Comparison of ENCODE assay signal across 14 cellular contexts in the genomic region with DNA sequence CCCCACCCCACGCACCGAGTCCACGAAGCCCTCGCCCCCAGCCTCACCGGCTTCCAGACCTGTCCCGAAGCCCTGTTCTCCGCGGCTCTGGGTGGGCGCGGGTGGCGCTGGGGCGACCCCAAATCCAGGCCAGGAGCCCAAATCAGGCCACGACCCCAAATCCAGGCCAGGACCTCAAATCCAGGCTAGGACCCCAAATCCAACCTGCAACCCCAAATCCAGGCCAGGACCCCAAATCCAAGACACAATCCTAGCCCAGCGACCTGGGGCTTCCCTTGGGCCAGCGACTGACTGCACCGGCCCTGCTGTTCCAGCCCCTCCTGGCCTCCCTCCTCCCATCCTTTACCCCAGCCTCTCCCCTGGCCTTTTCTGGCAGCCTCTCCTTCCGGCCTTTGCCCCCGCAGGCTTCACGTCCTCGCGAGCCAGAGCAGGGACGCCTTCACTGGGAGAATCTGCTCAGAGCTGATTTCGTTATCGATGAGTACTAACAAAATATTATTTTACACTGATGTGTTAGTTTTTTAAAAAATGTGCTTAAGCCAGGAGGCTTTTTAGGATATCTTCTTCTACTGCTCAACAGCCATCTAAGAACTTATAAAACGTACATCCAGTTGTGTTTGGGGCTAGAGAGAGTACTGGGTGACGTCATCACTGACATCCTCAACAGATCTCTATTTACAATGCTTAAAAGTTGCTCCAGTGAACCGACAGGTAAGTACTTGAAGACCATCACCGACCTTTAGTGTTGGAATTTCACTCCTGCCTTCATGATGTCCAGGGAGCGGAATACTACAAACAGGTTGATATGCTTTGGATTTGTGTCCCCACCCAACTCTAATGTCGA. TPM values are rescaled to one million over a fixed set of nuclear protein-coding genes. Genes with fewer than 3 reads are reported as not detected.
DNase-seq lines count a peak whose midpoint lies in the region; ATAC-seq and TF ChIP-seq lines count a peak whose summit lies in the region.
"Had no signal": no experiment of that assay in that cellular context is flagged by ENCODE, and none has a peak within 500 bp of the region (broad histone marks: within the 10 kb centered on the region; RNA-seq: fewer than 3 reads in every experiment).

No MANE protein-coding gene starts in this region.

- peak; percentile 36 for DNase-seq in activated effector memory CD4-positive, alpha-beta T cell treated with anti-CD3 and anti-CD28 coated beads, Interleukin-2, amount 50 U/mL, for 16 hours
- no peak for DNase-seq in activated effector memory CD4-positive, alpha-beta T cell treated with Interleukin-2 at 50 U/mL for 16 hours
- no peak for DNase-seq in chondrocyte (ENCODE audit: low spot score)
- no peak for DNase-seq in memory B cell (ENCODE audit: low spot score in 2 of 2)
- DNase-seq in thoracic aorta (ENCODE audit: low spot score), result no peak
- no peak for DNase-seq in MG63
- no peak for DNase-seq in mucosa of gallbladder (ENCODE audit: low spot score)
- DNase-seq: activated CD8-positive, alpha-beta T cell treated with anti-CD3 and anti-CD28 coated beads, Interleukin-2, amount 10 ng/mL, durations not matched to agents 7 days and 5 days; DMS53; effector CD8-positive, alpha-beta T cell; NCI-H2081; occipital lobe had no signal

- H3K9me3 Mint-ChIP-seq in chondrocyte (ENCODE audit: low read depth), result no peaks in the 10 kb centered on the region
- H3K9me3 Mint-ChIP-seq in memory B cell, result no peaks in the 10 kb centered on the region

- H3K4me3 Mint-ChIP-seq in chondrocyte (ENCODE audit: unreplicated experiment), result peak overlapping the region; percentile 40
- H3K4me3 Mint-ChIP-seq in memory B cell, result peak overlapping the region; percentile 53
- H3K4me3 Mint-ChIP-seq: activated CD8-positive, alpha-beta T cell treated with anti-CD3 and anti-CD28 coated beads, Interleukin-2, amount 10 ng/mL, durations not matched to agents 7 days and 5 days had no signal

- H3K27me3 ChIP-seq in thoracic aorta (replicated peaks; ENCODE audit: insufficient read depth) (no peaks in the 10 kb centered on the region), MG63 (no peaks in the 10 kb centered on the region)

- ATAC-seq in memory B cell (ENCODE audit: low read depth) (no peak), thoracic aorta (ENCODE audit: insufficient number of reproducible peaks, low FRiP score, low read depth) (no peak), HG02642 (IDR thresholded peaks at IDR 0.05; ENCODE audit: poor library complexity, unreplicated experiment) (no peak)

- peaks cover 3 to 10% of the 10 kb centered on the region in 2 donors for H3K4me1 ChIP-seq in thoracic aorta (ENCODE audit: control insufficient read depth in 1 of 2, low read depth in 2 of 2)

- H3K27ac ChIP-seq in thoracic aorta, result no peak overlapping the region
- H3K27ac ChIP-seq: KMS-11 had no signal

- H3K4me1 Mint-ChIP-seq in chondrocyte (ENCODE audit: low read depth) (peaks cover 6% of the 10 kb centered on the region), memory B cell (peaks cover 2% of the 10 kb centered on the region)

- H3K4me3 ChIP-seq in thoracic aorta (peak overlapping the region; percentile 56), MG63 (no peak overlapping the region)

- H3K36me3 ChIP-seq in thoracic aorta (no peaks in the 10 kb centered on the region), MG63 (0 out of 2 replicates have a peak, but pooled peaks cover 3% of the 10 kb centered on the region)

- H3K27ac Mint-ChIP-seq in chondrocyte (ENCODE audit: unreplicated experiment), result no peak overlapping the region
- H3K27ac Mint-ChIP-seq in memory B cell, result no peak overlapping the region
- H3K27ac Mint-ChIP-seq: activated CD8-positive, alpha-beta T cell treated with anti-CD3 and anti-CD28 coated beads, Interleukin-2, amount 10 ng/mL, durations not matched to agents 7 days and 5 days had no signal

- H3K36me3 Mint-ChIP-seq in chondrocyte (ENCODE audit: low read depth), result peaks cover 3% of the 10 kb centered on the region
- no peaks in the 10 kb centered on the region for H3K36me3 Mint-ChIP-seq in memory B cell

- H3K27me3 Mint-ChIP-seq in chondrocyte (ENCODE audit: low read depth) (peaks cover 59% of the 10 kb centered on the region), memory B cell (peaks cover 10% of the 10 kb centered on the region)

- peak; percentile 4 for TF ChIP-seq CTCF in chondrocyte (IDR thresholded peaks at IDR 0.05)
- TF ChIP-seq CTCF in thoracic aorta (IDR thresholded peaks at IDR 0.05), result no peak

- H3K9me3 ChIP-seq in thoracic aorta, result no peaks in the 10 kb centered on the region
- no peaks in the 10 kb centered on the region for H3K9me3 ChIP-seq in MG63

RNA-seq across cellular contexts. Expression of a gene that starts 34.7 kb away (rescaled TPM):
- 4.9 to 8.1 TPM (median 6.4 TPM) in 3 replicates for total RNA-seq in chondrocyte
- 1 to 10 TPM in 1 of 2 donors, not detected in 1; 1.6 TPM for total RNA-seq in thoracic aorta
- 73.4 and 82.0 TPM in 2 replicates for total RNA-seq in MG63 (2014; rRNA removed; shearing (Covaris generic); ENCODE audit: low replicate concordance)
- 0.92 TPM for total RNA-seq in mucosa of gallbladder

RNA-seq across cellular contexts. Expression of a gene that starts 34.8 kb away (rescaled TPM):
- total RNA-seq in chondrocyte, result 26.5 to 30.4 TPM (median 30.1 TPM) in 3 replicates
- 10 to 100 TPM; 30.7 to 54.5 TPM for total RNA-seq in thoracic aorta
- 15.8 and 27.5 TPM in 2 replicates for total RNA-seq in MG63 (2014; rRNA removed; shearing (Covaris generic); ENCODE audit: low replicate concordance)
- total RNA-seq in mucosa of gallbladder, result 40.8 TPM
